In genomic region chr1:54742262-54742661, GRCh38 we compare ENCODE assay signal across 30 cellular contexts. TPM values are rescaled to one million over a fixed set of nuclear protein-coding genes. Genes with fewer than 3 reads are reported as not detected.
DNase-seq lines count a peak whose midpoint lies in the region; ATAC-seq and TF ChIP-seq lines count a peak whose summit lies in the region.
"Had no signal": no experiment of that assay in that cellular context is flagged by ENCODE, and none has a peak within 500 bp of the region (broad histone marks: within the 10 kb centered on the region; RNA-seq: fewer than 3 reads in every experiment).

No MANE protein-coding gene starts in this region.

- H3K4me3 ChIP-seq in fibroblast of villous mesenchyme (ENCODE audit: low read depth, low read length), result no peak overlapping the region
- H3K4me3 ChIP-seq in skeletal muscle cell (ENCODE audit: low read depth, low read length), result no peak overlapping the region
- H3K4me3 ChIP-seq: coronary artery, lower lobe of right lung, Peyer's patch, suprapubic skin, upper lobe of right lung had no signal

- peak; percentile 24 for DNase-seq in activated CD8-positive, alpha-beta memory T cell treated with anti-CD3 and anti-CD28 coated beads for 24 hours
- DNase-seq in activated CD8-positive, alpha-beta memory T cell treated with anti-CD3 and anti-CD28 coated beads, Interleukin-2, amount 50 U/mL, for 48 hours, result no peak
- DNase-seq in NCI-H2081 treated with DMSO at 0.1 percent for 48 hours (lab: John Stamatoyannopoulos, UW) (peak; percentile 24), fibroblast of villous mesenchyme (ENCODE audit: low read depth) (peak; percentile 6), skeletal muscle cell (ENCODE audit: low read depth) (peak; percentile 52), superior temporal gyrus (ENCODE audit: extremely low spot score) (no peak), T1000 (lab: John Stamatoyannopoulos, UW) (no peak)
- DNase-seq: 8988T; activated CD4-positive, alpha-beta T cell treated with anti-CD3 and anti-CD28 coated beads for 4 hours; activated CD8-positive, alpha-beta T cell treated with anti-CD3 and anti-CD28 coated beads, Interleukin-2, amount 10 ng/mL, durations not matched to agents 7 days and 5 days; activated T-cell treated with anti-CD3 and anti-CD28 coated beads for 4 hours; AML-193; amygdala; CD4-positive, alpha-beta T cell; DND-41; effector CD8-positive, alpha-beta T cell; KBM-7; kidney; lower lobe of right lung; NCI-H2029 treated with DMSO at 0.1 percent for 48 hours; NCI-H226; Peyer's patch; SIG-M5; small intestine; stimulated activated naive CD4-positive, alpha-beta T cell; upper lobe of right lung had no signal

- TF ChIP-seq CTCF in fibroblast of villous mesenchyme (IDR thresholded peaks at IDR 0.05; ENCODE audit: insufficient read depth, low read depth, low read length), result no peak

- ATAC-seq in HG03175 (IDR thresholded peaks at IDR 0.05; ENCODE audit: unreplicated experiment), result no peak
- ATAC-seq: activated CD8-positive, alpha-beta T cell treated with anti-CD3 and anti-CD28 coated beads, Interleukin-2, amount 10 ng/mL, durations not matched to agents 7 days and 5 days; lower lobe of right lung; natural killer cell treated with Interleukin-12 subunit alpha and Interleukin-12 subunit beta and Interleukin-15 and Interleukin-18, amount 100 ng/mL, for 72 hours; upper lobe of right lung had no signal

RNA-seq across cellular contexts. Expression of gene PARS2, which starts 22.1 kb away (rescaled TPM):
- total RNA-seq in fibroblast of villous mesenchyme, result 4.5 and 5.6 TPM in 2 replicates
- total RNA-seq: CD4-positive, alpha-beta T cell had no signal

RNA-seq across cellular contexts. Expression of gene TTC4, which starts 26.6 kb away (rescaled TPM):
- total RNA-seq in fibroblast of villous mesenchyme, result 19.3 and 22.9 TPM in 2 replicates

RNA-seq across cellular contexts. Expression of gene TTC22, which starts 58.9 kb away (rescaled TPM):
- total RNA-seq in fibroblast of villous mesenchyme, result not detected in 2 replicates

Comparison
In these comparisons a context has a peak if more than half of its experiments do, and no peak if none do; other contexts are left out.
1. DNase-seq: peak in activated CD8-positive, alpha-beta memory T cell treated with anti-CD3 and anti-CD28 coated beads for 24 hours (single experiment), NCI-H2081 treated with DMSO at 0.1 percent for 48 hours (single experiment), fibroblast of villous mesenchyme (single experiment) and skeletal muscle cell (single experiment); none in activated CD8-positive, alpha-beta memory T cell treated with anti-CD3 and anti-CD28 coated beads, Interleukin-2, amount 50 U/mL, for 48 hours (single experiment), superior temporal gyrus (single experiment) and T1000 (single experiment).